12 cellular contexts compared by ENCODE assay signal in the genomic region with DNA sequence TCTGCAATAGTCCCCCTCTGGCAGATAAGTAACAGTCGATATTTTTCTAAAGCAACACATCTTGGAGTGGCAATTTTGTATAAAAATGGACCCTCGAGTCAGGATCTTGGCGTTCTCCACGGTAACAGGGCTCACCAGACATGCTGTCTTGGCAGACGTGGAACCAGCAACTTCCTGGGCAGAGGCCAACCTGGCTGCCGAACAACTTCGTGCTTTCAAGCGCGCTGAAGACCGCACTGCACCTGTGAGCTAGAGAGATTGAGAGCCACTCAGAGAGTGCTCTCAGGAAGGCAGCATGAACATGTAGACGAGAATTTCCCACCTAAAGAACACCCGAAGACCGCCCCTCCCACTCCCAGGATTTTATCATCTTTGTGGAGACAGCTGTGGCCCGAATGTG. TPM values are rescaled to one million over a fixed set of nuclear protein-coding genes. Genes with fewer than 3 reads are reported as not detected.
DNase-seq lines count a peak whose midpoint lies in the region; ATAC-seq and TF ChIP-seq lines count a peak whose summit lies in the region.
"Had no signal": no experiment of that assay in that cellular context is flagged by ENCODE, and none has a peak within 500 bp of the region (broad histone marks: within the 10 kb centered on the region; RNA-seq: fewer than 3 reads in every experiment).

No MANE protein-coding gene starts in this region.

- BruUV-seq in OCI-LY7 (replicated peaks; lab: Mats Ljungman, UMichigan): no TSS peak

- no peaks in the 10 kb centered on the region for H4K20me1 ChIP-seq in OCI-LY7 (ENCODE audit: insufficient read depth, low read length)

- peaks cover 11% of the 10 kb centered on the region for H3K4me1 ChIP-seq in OCI-LY7 (ENCODE audit: insufficient read depth, low read length, poor library complexity, severe bottlenecking)
- H3K4me1 ChIP-seq in heart left ventricle: peaks cover 0 to 31% (median 6%) of the 10 kb centered on the region in 12 donors
- H3K4me1 ChIP-seq in psoas muscle: peaks cover 9% of the 10 kb centered on the region

- DNase-seq in DMS79 (lab: John Stamatoyannopoulos, UW): peak; percentile 92
- DNase-seq in OCI-LY7 (ENCODE audit: low spot score): no peak
- DNase-seq in heart left ventricle: no peak
- DNase-seq in psoas muscle: peak in 1 of 2 donors; percentile 82
- no peak for DNase-seq in HK-2 (ENCODE audit: unreplicated experiment)
- no peak for DNase-seq in stimulated activated naive CD4-positive, alpha-beta T cell (lab: John Stamatoyannopoulos, UW)
- no peak for DNase-seq in activated effector memory CD4-positive, alpha-beta T cell treated with anti-CD3 and anti-CD28 coated beads, Interleukin-2, amount 50 U/mL, for 16 hours
- DNase-seq: activated naive CD4-positive, alpha-beta T cell treated with anti-CD3 and anti-CD28 coated beads, Interleukin-2, amount 10 ng/mL, durations not matched to agents 7 days and 5 days; KBM-7; NCI-H1417 had no signal

- peaks cover 13% of the 10 kb centered on the region; the same call in 1 of the 2 replicates for H3K9me3 ChIP-seq in OCI-LY7 (ENCODE audit: low read length)
- peaks cover 0 to 11% (median 5%) of the 10 kb centered on the region in 12 donors for H3K9me3 ChIP-seq in heart left ventricle
- H3K9me3 ChIP-seq in psoas muscle: peaks cover 6% of the 10 kb centered on the region

- no peaks in the 10 kb centered on the region for H3K27me3 ChIP-seq in heart left ventricle
- H3K27me3 ChIP-seq in psoas muscle (ENCODE audit: insufficient read depth in 3 of 3, low read length in 2 of 3): no peaks in the 10 kb centered on the region

- no peaks in the 10 kb centered on the region for H3K9me2 ChIP-seq in OCI-LY7 (ENCODE audit: insufficient read depth, low read length)

- H2AFZ ChIP-seq in OCI-LY7 (ENCODE audit: low read length): no peak overlapping the region

- WGBS in heart left ventricle, 4 donors: 46 to 61% (median 58%) methylated on average over 9 to 14 of the region's 14 CpGs
- WGBS in psoas muscle, 3 donors: 30 to 37% (median 33%) methylated on average over 14 of the region's 14 CpGs

- intact Hi-C loops in OCI-LY7 (cut with micrococcal nuclease; ENCODE audit: unreplicated experiment) (no loop called here), heart left ventricle (cut with DNase I) (no loop called here), psoas muscle (cut with DNase I) (loop anchor here in 1 of 2 donors (5.0 kb wide), 1 partner anchor 35 kb away; a partner anchor contains a TSS)

- no peak for TF ChIP-seq POLR2A in heart left ventricle (IDR thresholded peaks at IDR 0.05)

- H3K4me3 ChIP-seq in OCI-LY7 (ENCODE audit: low read depth, low read length, poor library complexity, severe bottlenecking) (no peak overlapping the region), heart left ventricle (no peak overlapping the region), psoas muscle (no peak overlapping the region)

- POLR2A ChIA-PET in OCI-LY7 (lab: Charles Lee): interaction anchor here (0.8 to 1.4 kb wide), 2 partner anchors 10 to 96 kb away, joined by 3 read pairs; a partner anchor contains a TSS

- peaks cover 52% of the 10 kb centered on the region for H3K79me2 ChIP-seq in OCI-LY7 (ENCODE audit: insufficient read depth, low read depth, low read length)

- H3K4me2 ChIP-seq in OCI-LY7 (ENCODE audit: low read length): peak overlapping the region; percentile 32

- CTCF ChIA-PET in OCI-LY7 (lab: Charles Lee; ENCODE audit: unreplicated experiment): no interaction called here

- ATAC-seq in heart left ventricle (peak in 3 of 4 donors; percentile 48 to 59 (median 51)), psoas muscle (peak; percentile 74 to 93 (median 92)), GM21576 (IDR thresholded peaks at IDR 0.05; ENCODE audit: unreplicated experiment) (no peak)

- H3K27ac ChIP-seq in OCI-LY7 (ENCODE audit: low read depth, low read length, poor library complexity, severe bottlenecking) (peak overlapping the region; percentile 31), heart left ventricle (no peak overlapping the region), psoas muscle (peak overlapping the region; percentile 60)
- H3K27ac ChIP-seq: C4-2B had no signal

- H3K36me3 ChIP-seq in OCI-LY7 (ENCODE audit: insufficient read depth, low read length) (peaks cover 89% of the 10 kb centered on the region), heart left ventricle (peaks cover 0 to 50% (median 37%) of the 10 kb centered on the region in 9 donors), psoas muscle (ENCODE audit: insufficient read depth in 1 of 2, low read depth in 1 of 2) (peaks cover 8 to 39% of the 10 kb centered on the region in 2 donors)

- TF ChIP-seq CTCF in OCI-LY7 (conservative IDR thresholded peaks at IDR 0.05; ENCODE audit: low read length) (no peak), heart left ventricle (IDR thresholded peaks at IDR 0.05) (no peak), psoas muscle (IDR thresholded peaks at IDR 0.05) (no peak)

RNA-seq across cellular contexts. Expression of a gene that starts 7.3 kb away (rescaled TPM):
- total RNA-seq in OCI-LY7 (2014; rRNA removed; shearing (Covaris generic)): 43.4 and 59.5 TPM in 2 replicates
- 39.0 and 42.0 TPM in 2 replicates for total RNA-seq in OCI-LY7 (2022)
- total RNA-seq in heart left ventricle: 10 to 100 TPM in 6 of 9 donors, 1 to 10 TPM in 3; 8.7 to 16.4 (median 11.3) TPM
- polyA plus RNA-seq in heart left ventricle: 10 to 100 TPM in 1 of 2 donors, 1 to 10 TPM in 1; 7.9 to 15.5 TPM
- total RNA-seq in psoas muscle: 10 to 100 TPM; 11.8 to 14.6 (median 14.0) TPM
- polyA plus RNA-seq in psoas muscle: 10 to 100 TPM; 15.1 to 32.2 (median 22.9) TPM

RNA-seq across cellular contexts. Expression of a gene that starts 35.5 kb away (rescaled TPM):
- total RNA-seq in OCI-LY7 (2014; rRNA removed; shearing (Covaris generic)): 15.2 and 21.6 TPM in 2 replicates
- total RNA-seq in OCI-LY7 (2022) (16.0 and 17.9 TPM in 2 replicates), heart left ventricle (1 to 10 TPM; 1.3 to 5.8 (median 2.6) TPM), psoas muscle (1 to 10 TPM; 1.1 to 2.4 (median 1.8) TPM)
- polyA plus RNA-seq in heart left ventricle (1 to 10 TPM; 2.0 to 3.3 TPM), psoas muscle (1 to 10 TPM; 1.3 to 1.9 (median 1.9) TPM)

RNA-seq across cellular contexts. Expression of a gene that starts 35.7 kb away (rescaled TPM):
- 26.8 and 36.5 TPM in 2 replicates for total RNA-seq in OCI-LY7 (2014; rRNA removed; shearing (Covaris generic))
- total RNA-seq in OCI-LY7 (2022) (71.0 and 71.7 TPM in 2 replicates), heart left ventricle (10 to 100 TPM; 22.2 to 46.1 (median 33.4) TPM), psoas muscle (10 to 100 TPM; 28.3 to 37.7 (median 34.4) TPM)
- polyA plus RNA-seq in heart left ventricle (10 to 100 TPM in 1 of 2 donors, 1 to 10 TPM in 1; 5.5 to 12.8 TPM), psoas muscle (10 to 100 TPM in 2 of 3 donors, 1 to 10 TPM in 1; 9.0 to 31.3 (median 11.1) TPM)

Comparison
In these comparisons a context has a peak if more than half of its experiments do, and no peak if none do; other contexts are left out.
1. H3K27ac ChIP-seq: peak in OCI-LY7 (single experiment) and psoas muscle (single experiment); none in heart left ventricle (0 of 12).